In genomic region chr3:113057117-113057516, GRCh38 we compare ENCODE assay signal across 10 cellular contexts.
DNase-seq lines count a peak whose midpoint lies in the region; ATAC-seq lines count a peak whose summit lies in the region.
"Had no signal": no experiment of that assay in that cellular context is flagged by ENCODE, and none has a peak within 500 bp of the region (broad histone marks: within the 10 kb centered on the region; RNA-seq: fewer than 3 reads in every experiment).

No MANE protein-coding gene starts in this region.

- ATAC-seq in GM21619 (IDR thresholded peaks at IDR 0.05; ENCODE audit: unreplicated experiment), result peak; percentile 89
- peak; percentile 75 for ATAC-seq in HG03159 (IDR thresholded peaks at IDR 0.05; ENCODE audit: unreplicated experiment)
- peak; percentile 90 for ATAC-seq in stimulated activated memory B cell treated with anti-CD40 and anti-IgM and Interleukin-4, amounts not matched to agents 10 μg/mL and 1 μg/mL and 100 μg/mL, for 72 hours
- ATAC-seq in left cardiac atrium, result no peak

- peak overlapping the region; percentile 55 for H3K27ac Mint-ChIP-seq in activated CD4-positive, alpha-beta T cell treated with anti-CD3 and anti-CD28 coated beads, Interleukin-2, amount 10 ng/mL, durations not matched to agents 24 days and 14 days
- H3K27ac Mint-ChIP-seq in stimulated activated memory B cell treated with anti-CD40 and anti-IgM and Interleukin-4, amounts not matched to agents 10 μg/mL and 1 μg/mL and 100 μg/mL, for 72 hours, result no peak overlapping the region

- peaks cover 3% of the 10 kb centered on the region for H3K9me3 Mint-ChIP-seq in activated CD4-positive, alpha-beta T cell treated with anti-CD3 and anti-CD28 coated beads, Interleukin-2, amount 10 ng/mL, durations not matched to agents 24 days and 14 days
- no peaks in the 10 kb centered on the region for H3K9me3 Mint-ChIP-seq in stimulated activated memory B cell treated with anti-CD40 and anti-IgM and Interleukin-4, amounts not matched to agents 10 μg/mL and 1 μg/mL and 100 μg/mL, for 72 hours

- peaks cover 2% of the 10 kb centered on the region for H3K27me3 Mint-ChIP-seq in activated CD4-positive, alpha-beta T cell treated with anti-CD3 and anti-CD28 coated beads, Interleukin-2, amount 10 ng/mL, durations not matched to agents 24 days and 14 days
- no peaks in the 10 kb centered on the region for H3K27me3 Mint-ChIP-seq in stimulated activated memory B cell treated with anti-CD40 and anti-IgM and Interleukin-4, amounts not matched to agents 10 μg/mL and 1 μg/mL and 100 μg/mL, for 72 hours

- H3K4me1 Mint-ChIP-seq in activated CD4-positive, alpha-beta T cell treated with anti-CD3 and anti-CD28 coated beads, Interleukin-2, amount 10 ng/mL, durations not matched to agents 24 days and 14 days, result no peaks in the 10 kb centered on the region
- no peaks in the 10 kb centered on the region for H3K4me1 Mint-ChIP-seq in stimulated activated memory B cell treated with anti-CD40 and anti-IgM and Interleukin-4, amounts not matched to agents 10 μg/mL and 1 μg/mL and 100 μg/mL, for 72 hours

- no peak overlapping the region for H3K4me3 Mint-ChIP-seq in activated CD4-positive, alpha-beta T cell treated with anti-CD3 and anti-CD28 coated beads, Interleukin-2, amount 10 ng/mL, durations not matched to agents 24 days and 14 days
- H3K4me3 Mint-ChIP-seq in stimulated activated memory B cell treated with anti-CD40 and anti-IgM and Interleukin-4, amounts not matched to agents 10 μg/mL and 1 μg/mL and 100 μg/mL, for 72 hours, result no peak overlapping the region

- peaks cover 3% of the 10 kb centered on the region for H3K36me3 Mint-ChIP-seq in activated CD4-positive, alpha-beta T cell treated with anti-CD3 and anti-CD28 coated beads, Interleukin-2, amount 10 ng/mL, durations not matched to agents 24 days and 14 days (ENCODE audit: low read depth)
- H3K36me3 Mint-ChIP-seq in stimulated activated memory B cell treated with anti-CD40 and anti-IgM and Interleukin-4, amounts not matched to agents 10 μg/mL and 1 μg/mL and 100 μg/mL, for 72 hours, result peaks cover 9% of the 10 kb centered on the region

- no peak for DNase-seq in activated CD4-positive, alpha-beta T cell treated with anti-CD3 and anti-CD28 coated beads, Interleukin-2, amount 10 ng/mL, durations not matched to agents 24 days and 14 days
- DNase-seq in activated CD4-positive, alpha-beta T cell treated with anti-CD3 and anti-CD28 coated beads for 1 hour, result no peak
- DNase-seq in left cardiac atrium (no peak), mucosa of gallbladder (ENCODE audit: low spot score) (no peak), cardiac septum (ENCODE audit: low spot score) (no peak)
- DNase-seq: activated effector memory CD4-positive, alpha-beta T cell treated with Interleukin-2 at 50 U/mL for 16 hours; NCI-H1436 had no signal

- intact Hi-C loops in activated CD4-positive, alpha-beta T cell treated with anti-CD3 and anti-CD28 coated beads, Interleukin-2, amount 10 ng/mL, durations not matched to agents 24 days and 14 days (cut with micrococcal nuclease), result loop anchor here (10.0 kb wide), 1 partner anchor 158 kb away; the partner anchor contains the start of gene BOC
- intact Hi-C loops in left cardiac atrium (cut with DNase I) (no loop called here), cardiac septum (cut with DNase I) (loop anchor here (10.0 kb wide), 1 partner anchor 568 kb away; no protein-coding TSS in a partner anchor)

Comparison
In these comparisons a context has a peak if more than half of its experiments do, and no peak if none do; other contexts are left out.
1. intact Hi-C loops: an anchor here in activated CD4-positive, alpha-beta T cell treated with anti-CD3 and anti-CD28 coated beads, Interleukin-2, amount 10 ng/mL, durations not matched to agents 24 days and 14 days (10.0 kb wide) and cardiac septum (10.0 kb wide); none called in left cardiac atrium.
2. ATAC-seq: peak in GM21619 (single experiment), HG03159 (single experiment) and stimulated activated memory B cell treated with anti-CD40 and anti-IgM and Interleukin-4, amounts not matched to agents 10 μg/mL and 1 μg/mL and 100 μg/mL, for 72 hours (single experiment); none in left cardiac atrium (0 of 2).